8 cellular contexts compared by ENCODE assay signal in the genomic region with DNA sequence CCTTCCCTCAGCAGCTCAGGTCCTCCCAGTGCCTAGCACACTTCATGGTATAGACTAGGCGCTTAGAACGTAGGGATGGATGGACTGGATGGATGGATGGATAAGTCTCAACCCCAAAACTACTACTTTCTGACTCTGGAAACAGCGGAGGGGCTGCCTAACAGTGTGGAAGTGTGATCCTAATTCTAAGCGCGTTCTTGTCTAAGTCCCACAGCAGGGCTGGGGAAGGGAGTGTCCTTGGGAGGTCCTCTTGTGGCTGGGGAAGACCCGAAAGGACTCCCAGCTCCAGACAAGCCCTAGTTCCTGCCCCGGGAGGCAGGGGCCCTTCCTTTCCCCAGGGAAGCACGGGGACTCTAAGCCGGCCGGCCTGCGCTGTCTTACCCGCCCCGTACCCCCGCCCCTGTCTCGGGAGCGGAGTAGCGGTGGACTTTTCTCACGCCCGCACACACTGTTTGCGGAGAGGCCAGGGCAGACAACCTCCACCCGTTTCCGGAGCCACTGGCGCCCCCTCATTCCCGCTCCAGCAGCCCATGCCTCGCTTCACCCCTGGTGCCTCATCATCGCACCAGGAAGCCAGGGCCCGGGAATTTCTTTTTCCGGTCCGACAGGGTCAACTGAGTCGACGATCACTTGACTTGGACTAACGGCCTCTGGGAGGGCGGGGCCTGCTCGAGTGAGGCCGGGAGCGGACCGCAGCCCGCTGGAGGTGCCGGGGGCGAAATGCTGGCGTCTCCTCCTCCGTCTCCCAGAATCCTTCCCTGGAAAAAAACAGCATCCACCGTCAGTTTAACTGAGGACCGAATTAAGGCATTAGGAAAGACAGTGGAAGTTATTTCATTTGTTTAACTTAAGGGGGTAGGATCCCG.
DNase-seq lines count a peak whose midpoint lies in the region; ATAC-seq, FAIRE-seq and TF ChIP-seq lines count a peak whose summit lies in the region.

No MANE protein-coding gene starts in this region.

- TF ChIP-seq CTCF in sigmoid colon (IDR thresholded peaks at IDR 0.05), result no peak

- 11 to 12% methylated on average over 45 of the region's 45 CpGs for WGBS in sigmoid colon, 2 donors

- peak overlapping the region; percentile 47 to 56 (median 52) for H3K4me3 ChIP-seq in sigmoid colon

- no peaks in the 10 kb centered on the region for H3K27me3 ChIP-seq in sigmoid colon

- H3K27ac ChIP-seq in caudate nucleus (ENCODE audit: low read depth, low read length), result peak overlapping the region; percentile 67
- H3K27ac ChIP-seq in sigmoid colon, result peak overlapping the region; percentile 79 to 80 (median 80)

- no peaks in the 10 kb centered on the region for H3K9me3 ChIP-seq in sigmoid colon

- no peak for TF ChIP-seq POLR2A in sigmoid colon (IDR thresholded peaks at IDR 0.05)

- no peaks in the 10 kb centered on the region for H3K4me1 ChIP-seq in sigmoid colon

- no peaks in the 10 kb centered on the region for H3K36me3 ChIP-seq in sigmoid colon

- peak; percentile 63 for ATAC-seq in HG03460 (IDR thresholded peaks at IDR 0.05; ENCODE audit: unreplicated experiment)
- no peak for ATAC-seq in HG02973 (IDR thresholded peaks at IDR 0.05; ENCODE audit: unreplicated experiment)

- no peak for TF ChIP-seq EP300 in sigmoid colon (IDR thresholded peaks at IDR 0.05)

- intact Hi-C loops in sigmoid colon (cut with DNase I), result no loop called here

- peak; percentile 64 for FAIRE-seq in G401.6 (lab: Jason Lieb, UNC)

- DNase-seq in SW 1271 (lab: John Stamatoyannopoulos, UW) (peak; percentile 26 to 49), caudate nucleus (lab: John Stamatoyannopoulos, UW) (peak in 58 of 61 donors; percentile 7 to 80 (median 58)), iPS-NIHi11 (ENCODE audit: low spot score) (peak; percentile 68), sigmoid colon (peak; percentile 93), GDM1 (lab: John Stamatoyannopoulos, UW) (no peak)
